In the genomic region with DNA sequence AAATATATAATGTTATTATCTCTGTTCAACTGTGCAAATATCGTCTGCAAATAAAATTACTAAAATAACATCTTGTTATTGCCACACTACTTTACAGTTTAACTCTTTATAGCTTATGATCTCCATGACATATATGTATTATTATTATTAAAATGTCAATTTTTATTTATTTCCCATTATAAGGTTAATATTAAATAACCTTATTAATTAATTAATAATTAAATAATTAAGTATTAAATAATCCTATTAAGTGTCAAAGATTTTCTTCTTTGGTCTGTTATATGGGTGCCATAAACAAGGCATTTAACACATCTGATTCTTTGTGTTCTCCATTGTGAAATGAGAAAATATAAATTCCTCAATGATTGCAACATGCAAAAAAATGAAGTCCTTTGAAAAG, we compare ENCODE assay signal across 22 cellular contexts. TPM values are rescaled to one million over a fixed set of nuclear protein-coding genes. Genes with fewer than 3 reads are reported as not detected.
"Had no signal": no experiment of that assay in that cellular context is flagged by ENCODE, and none has a peak within 500 bp of the region (broad histone marks: within the 10 kb centered on the region; RNA-seq: fewer than 3 reads in every experiment).

No MANE protein-coding gene starts in this region.

- H3K27me3 ChIP-seq: gastrocnemius medialis, neutrophil, stomach, testis, tibial artery had no signal

- H3K4me3 ChIP-seq: coronary artery, gastrocnemius medialis, mucosa of descending colon, stomach, testis, tibial artery had no signal

- H3K4me1 ChIP-seq: gastrocnemius medialis, parathyroid adenoma, stomach, testis, tibial artery had no signal

- H3K27ac ChIP-seq: coronary artery, gastrocnemius medialis, neutrophil, parathyroid adenoma, stomach, testis, tibial artery had no signal

- DNase-seq: dermis blood vessel endothelial cell; effector memory CD4-positive, alpha-beta T cell; erythroblast; gastrocnemius medialis; head of caudate nucleus; mesenchymal stem cell; mucosa of descending colon; naive B cell; stimulated activated CD4-positive, alpha-beta T cell treated with anti-CD3 and anti-CD28 coated beads, Interleukin-2, amount 100 ng/mL, for 24 hours; stimulated activated CD4-positive, alpha-beta T cell treated with anti-CD3 and anti-CD28 coated beads, Interleukin-4, amount 100 ng/mL, for 24 hours; stimulated activated naive CD4-positive, alpha-beta T cell treated with Interleukin-2 at 50 U/mL for 16 hours; stomach; testis; tibial artery had no signal

- H3K9me3 ChIP-seq: gastrocnemius medialis, mucosa of descending colon, neutrophil, stomach, testis, tibial artery had no signal

- H3K36me3 ChIP-seq: gastrocnemius medialis, neutrophil, stomach, tibial artery had no signal

- ATAC-seq: gastrocnemius medialis; left lobe of liver; mucosa of descending colon; natural killer cell treated with Interleukin-12 subunit alpha and Interleukin-12 subunit beta and Interleukin-15 and Interleukin-18, amount 100 ng/mL, for 72 hours; sciatic nerve; stimulated activated effector memory CD8-positive, alpha-beta T cell treated with anti-CD3 and anti-CD28 coated beads, Interleukin-12 subunit alpha, Interleukin-12 subunit beta, amount 100 ng/mL, for 72 hours had no signal

- FAIRE-seq: keratinocyte had no signal

RNA-seq across cellular contexts. Expression of a gene that starts 10.0 kb away (rescaled TPM):
- total RNA-seq: natural killer cell treated with Interleukin-12 subunit alpha and Interleukin-12 subunit beta and Interleukin-15 and Interleukin-18, amount 100 ng/mL, for 72 hours had no signal
